19 cellular contexts compared by ENCODE assay signal in genomic region chr14:104537613-104537988, GRCh38. TPM values are rescaled to one million over a fixed set of nuclear protein-coding genes. Genes with fewer than 3 reads are reported as not detected.
DNase-seq lines count a peak whose midpoint lies in the region; TF ChIP-seq lines count a peak whose summit lies in the region.
"Had no signal": no experiment of that assay in that cellular context is flagged by ENCODE, and none has a peak within 500 bp of the region (broad histone marks: within the 10 kb centered on the region; RNA-seq: fewer than 3 reads in every experiment).

No MANE protein-coding gene starts in this region.

- TF ChIP-seq CTCF in left ventricle myocardium inferior (IDR thresholded peaks at IDR 0.05; ENCODE audit: borderline replicate concordance): no peak
- no peak for TF ChIP-seq CTCF in chondrocyte (IDR thresholded peaks at IDR 0.05)

- peaks cover 4% of the 10 kb centered on the region for H3K9me3 ChIP-seq in left ventricle myocardium inferior (replicated peaks)
- H3K9me3 ChIP-seq: BE2C had no signal

- H3K27me3 ChIP-seq in left ventricle myocardium inferior (ENCODE audit: low read depth): peaks cover 38% of the 10 kb centered on the region
- H3K27me3 ChIP-seq: BE2C had no signal

- H3K36me3 ChIP-seq in left ventricle myocardium inferior: no peaks in the 10 kb centered on the region
- H3K36me3 ChIP-seq: BE2C had no signal

- H3K27ac Mint-ChIP-seq in chondrocyte (ENCODE audit: unreplicated experiment): no peak overlapping the region
- H3K27ac Mint-ChIP-seq: CD4-positive, alpha-beta T cell had no signal

- peak; percentile 22 for DNase-seq in cardiac septum (ENCODE audit: low spot score)
- no peak for DNase-seq in left ventricle myocardium inferior
- peak; percentile 5 for DNase-seq in Jurkat, Clone E6-1 (ENCODE audit: low read depth, low spot score)
- peak; percentile 15 for DNase-seq in chondrocyte (ENCODE audit: low spot score)
- peak; percentile 2 for DNase-seq in renal cortical epithelial cell (ENCODE audit: low read depth)
- no peak for DNase-seq in activated T-cell treated with anti-CD3 and anti-CD28 coated beads, Interleukin-2, amount 50 U/mL, for 48 hours
- DNase-seq in DMS79 treated with DMSO at 0.1 percent for 48 hours (lab: John Stamatoyannopoulos, UW): no peak
- no peak for DNase-seq in Kasumi-1 (lab: John Stamatoyannopoulos, UW)
- DNase-seq: BE2C; CD4-positive, alpha-beta T cell; GOT3; KG1; MM.1S; NCI-H2029; NCI-H526; SHP77 treated with DMSO at 0.1 percent for 48 hours had no signal

- no peaks in the 10 kb centered on the region for H3K36me3 Mint-ChIP-seq in chondrocyte (ENCODE audit: low read depth)

- peaks cover 5% of the 10 kb centered on the region for H3K4me1 ChIP-seq in left ventricle myocardium inferior

- intact Hi-C loops in cardiac septum (cut with DNase I): no loop called here
- intact Hi-C loops in left ventricle myocardium inferior (cut with micrococcal nuclease): no loop called here

- H3K27me3 Mint-ChIP-seq in chondrocyte (ENCODE audit: low read depth): peaks cover 19% of the 10 kb centered on the region

- no peaks in the 10 kb centered on the region for H3K4me1 Mint-ChIP-seq in chondrocyte (ENCODE audit: low read depth)

- H3K9me3 Mint-ChIP-seq in chondrocyte (ENCODE audit: low read depth): no peaks in the 10 kb centered on the region

- no peak overlapping the region for H3K27ac ChIP-seq in left ventricle myocardium inferior (replicated peaks)
- H3K27ac ChIP-seq: 22Rv1 had no signal

- no peak overlapping the region for H3K4me3 Mint-ChIP-seq in chondrocyte (ENCODE audit: unreplicated experiment)
- H3K4me3 Mint-ChIP-seq: CD4-positive, alpha-beta T cell had no signal

- no peak overlapping the region for H3K4me3 ChIP-seq in left ventricle myocardium inferior
- no peak overlapping the region for H3K4me3 ChIP-seq in Jurkat, Clone E6-1 (ENCODE audit: low read length)

RNA-seq across cellular contexts. Expression of gene C14orf180, which starts 42.0 kb away (rescaled TPM):
- total RNA-seq in cardiac septum (67.8 TPM), left ventricle myocardium inferior (44.1 TPM), chondrocyte (not detected in 3 replicates), renal cortical epithelial cell (not detected in 2 replicates)
- not detected for polyA plus RNA-seq in Jurkat, Clone E6-1 (2012; ENCODE audit: insufficient read depth, insufficient read length)
- total RNA-seq: CD4-positive, alpha-beta T cell; Daoy; G401 had no signal

Comparison
In these comparisons a context has a peak if more than half of its experiments do, and no peak if none do; other contexts are left out.
1. DNase-seq: peak in cardiac septum (single experiment), Jurkat, Clone E6-1 (single experiment), chondrocyte (single experiment) and renal cortical epithelial cell (single experiment); none in left ventricle myocardium inferior (single experiment), activated T-cell treated with anti-CD3 and anti-CD28 coated beads, Interleukin-2, amount 50 U/mL, for 48 hours (0 of 2), DMS79 treated with DMSO at 0.1 percent for 48 hours (single experiment) and Kasumi-1 (0 of 2).
2. RNA of gene C14orf180, which starts 42.0 kb away (total RNA-seq): 67.8 TPM in cardiac septum (single experiment) and 44.1 TPM in left ventricle myocardium inferior (single experiment); not detected in chondrocyte and not detected in renal cortical epithelial cell; every median in the first group is over 10 times any median in the second.